Comparison of ENCODE assay signal across 8 cellular contexts in the genomic region with DNA sequence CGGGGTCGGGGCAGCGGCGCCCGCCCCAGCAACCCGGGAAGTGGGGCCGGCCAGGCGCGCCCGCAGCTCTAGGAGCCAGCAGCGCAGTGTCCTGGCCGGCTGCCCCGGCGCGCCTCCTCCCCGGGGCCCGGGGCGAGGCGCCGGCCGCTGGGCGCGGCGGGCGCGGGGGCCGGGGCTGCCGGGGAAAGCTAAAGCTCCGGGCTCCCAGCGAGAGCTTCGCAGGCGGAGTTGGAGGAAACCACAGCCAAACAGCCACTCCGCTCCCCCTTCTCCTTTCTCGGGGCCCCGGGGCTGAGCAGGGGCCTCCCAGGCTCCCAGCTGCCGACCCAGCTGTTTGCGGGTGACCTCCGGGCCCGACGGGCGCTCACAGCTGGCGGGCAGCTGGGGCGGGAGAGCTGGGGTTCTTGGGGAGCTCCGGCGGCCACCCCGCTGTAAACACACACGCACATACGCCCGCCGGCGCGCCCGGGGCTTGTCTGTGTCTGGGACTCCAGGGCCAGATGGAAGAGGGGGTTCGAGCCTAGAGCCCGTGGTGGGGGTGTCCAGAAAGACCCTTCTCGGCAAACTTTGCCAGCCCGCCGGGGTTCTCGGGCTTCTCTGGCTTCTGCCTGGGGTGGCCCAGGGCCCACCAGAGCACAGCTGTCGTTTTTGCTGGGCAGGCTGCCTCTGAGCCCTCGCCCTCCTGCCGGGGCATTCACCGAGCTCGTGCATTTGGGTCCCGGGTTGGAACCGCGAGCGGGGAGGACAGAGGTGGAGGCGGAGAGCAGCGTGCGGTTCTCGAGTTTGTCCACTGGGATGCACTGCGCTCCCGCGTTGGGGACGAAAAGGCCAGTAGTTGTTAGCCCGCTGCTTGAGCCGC. TPM values are rescaled to one million over a fixed set of nuclear protein-coding genes. Genes with fewer than 3 reads are reported as not detected.
A peak's percentile ranks its signal among the peaks of the same experiment; 100 is the strongest.
DNase-seq lines count a peak whose midpoint lies in the region; ATAC-seq and TF ChIP-seq lines count a peak whose summit lies in the region.

No MANE protein-coding gene starts in this region.

- in situ Hi-C loops in GM13977 (cut with MboI; ENCODE audit: low pct_unique_long_range_greater_than_20kb, low sequenced_read_pairs, unreplicated experiment) = no loop called here

- no peaks in the 10 kb centered on the region for H3K4me1 ChIP-seq in cardiac muscle cell (ENCODE audit: low read depth)
- no peaks in the 10 kb centered on the region for H3K4me1 ChIP-seq in psoas muscle

- TF ChIP-seq CTCF in GM13977 (IDR thresholded peaks at IDR 0.05; ENCODE audit: extremely low read depth, insufficient read depth, missing control alignments) (peak; percentile 18), cardiac muscle cell (IDR thresholded peaks at IDR 0.05; ENCODE audit: low read depth, low read length) (peak; percentile 33), psoas muscle (IDR thresholded peaks at IDR 0.05) (peak; percentile 23)

- H3K4me3 ChIP-seq in cardiac muscle cell = peak overlapping the region; percentile 13
- H3K4me3 ChIP-seq in psoas muscle = peak overlapping the region; percentile 43

- H3K9me3 ChIP-seq in cardiac muscle cell (ENCODE audit: low read depth) (no peaks in the 10 kb centered on the region), psoas muscle (no peaks in the 10 kb centered on the region)

- 1 to 2% (median 1%) methylated on average over 34 to 78 of the region's 78 CpGs for WGBS in psoas muscle, 3 donors

- intact Hi-C loops in psoas muscle (cut with DNase I) = loop anchor here in 1 of 2 donors (10.0 kb wide), 1 partner anchor 169 kb away; no protein-coding TSS in a partner anchor

- peak; percentile 80 for DNase-seq in AG20443 (ENCODE audit: low spot score)
- DNase-seq in GM13977 (ENCODE audit: low spot score) = peak; percentile 59
- peak; percentile 16 for DNase-seq in UCSD-AML1 (lab: John Stamatoyannopoulos, UW; ENCODE audit: unreplicated experiment)
- DNase-seq in cardiac muscle cell (ENCODE audit: low read depth in 1 of 2, low spot score in 1 of 2) = peak; percentile 35 to 61
- DNase-seq in psoas muscle = peak; percentile 56 to 74
- DNase-seq in NCI-H146 (lab: John Stamatoyannopoulos, UW) = no peak
- no peak for DNase-seq in NCI-H446 (lab: John Stamatoyannopoulos, UW)

- peaks cover 95% of the 10 kb centered on the region for H3K27me3 ChIP-seq in cardiac muscle cell
- H3K27me3 ChIP-seq in psoas muscle (ENCODE audit: insufficient read depth in 3 of 3, low read length in 2 of 3) = peaks cover 4 to 84% (median 23%) of the 10 kb centered on the region in 3 donors

- no peak overlapping the region for H3K27ac ChIP-seq in cardiac muscle cell
- H3K27ac ChIP-seq in psoas muscle = no peak overlapping the region

- no peaks in the 10 kb centered on the region for H3K36me3 ChIP-seq in cardiac muscle cell
- H3K36me3 ChIP-seq in psoas muscle (ENCODE audit: insufficient read depth in 1 of 2, low read depth in 1 of 2) = no peaks in the 10 kb centered on the region

- ATAC-seq in psoas muscle = peak in 3 of 4 donors; percentile 41 to 60 (median 60)
- ATAC-seq in HG02973 (IDR thresholded peaks at IDR 0.05; ENCODE audit: unreplicated experiment) = no peak

RNA-seq across cellular contexts. Expression of gene AJAP1, which starts 1.5 kb away (rescaled TPM):
- total RNA-seq in cardiac muscle cell (0.14 TPM in 1 of 2 replicates, not detected in the other), psoas muscle (1 to 10 TPM in 1 of 4 donors, under 1 TPM in 3; 0.04 to 1.4 (median 0.22) TPM)
- polyA plus RNA-seq in cardiac muscle cell (not detected in 2 replicates), psoas muscle (under 1 TPM; under 0.01 to 0.11 (median 0.01) TPM)

Comparison
In these comparisons a context has a peak if more than half of its experiments do, and no peak if none do; other contexts are left out.
1. DNase-seq: peak in AG20443 (single experiment), GM13977 (single experiment), UCSD-AML1 (single experiment), cardiac muscle cell (2 of 2) and psoas muscle (2 of 2); none in NCI-H146 (single experiment) and NCI-H446 (0 of 2).
2. Peak in every context shown above with its lines, with median percentiles within 50 percentile points of each other: CTCF ChIP-seq.